In genomic region chr5:97888439-97888838, GRCh38 we compare ENCODE assay signal across 12 cellular contexts.
A peak's percentile ranks its signal among the peaks of the same experiment; 100 is the strongest.
DNase-seq lines count a peak whose midpoint lies in the region; ATAC-seq and TF ChIP-seq lines count a peak whose summit lies in the region.
"Had no signal": no experiment of that assay in that cellular context is flagged by ENCODE, and none has a peak within 500 bp of the region (broad histone marks: within the 10 kb centered on the region; RNA-seq: fewer than 3 reads in every experiment).

No MANE protein-coding gene starts in this region.

- DNase-seq in GM12865 (ENCODE audit: low read depth) (peak; percentile 28), HUDEP-2 (lab: John Stamatoyannopoulos, UW; ENCODE audit: unreplicated experiment in 76 of 76) (no peak), COR-L47 (lab: John Stamatoyannopoulos, UW) (no peak), NOMO-1 treated with DMSO at 0.1 percent for 48 hours (lab: John Stamatoyannopoulos, UW; ENCODE audit: unreplicated experiment) (no peak)
- DNase-seq in effector CD4-positive, alpha-beta T cell = no peak
- DNase-seq: hypothalamus, NCI-H526, SW 1271, thyroid gland had no signal

- H3K4me3 ChIP-seq in GM12865 (ENCODE audit: low read depth, low read length) = no peak overlapping the region
- H3K4me3 ChIP-seq: thyroid gland had no signal

- peak; percentile 95 for ATAC-seq in GM19043 (IDR thresholded peaks at IDR 0.05; ENCODE audit: low read depth, unreplicated experiment)
- ATAC-seq in HG02571 (IDR thresholded peaks at IDR 0.05; ENCODE audit: unreplicated experiment) = peak; percentile 96
- peak; percentile 96 for ATAC-seq in HG03196 (IDR thresholded peaks at IDR 0.05; ENCODE audit: unreplicated experiment)

- no peak for TF ChIP-seq CTCF in GM12865 (IDR thresholded peaks at IDR 0.05; ENCODE audit: insufficient read depth, low read depth, low read length, missing control alignments)
